10 cellular contexts compared by ENCODE assay signal in the genomic region with DNA sequence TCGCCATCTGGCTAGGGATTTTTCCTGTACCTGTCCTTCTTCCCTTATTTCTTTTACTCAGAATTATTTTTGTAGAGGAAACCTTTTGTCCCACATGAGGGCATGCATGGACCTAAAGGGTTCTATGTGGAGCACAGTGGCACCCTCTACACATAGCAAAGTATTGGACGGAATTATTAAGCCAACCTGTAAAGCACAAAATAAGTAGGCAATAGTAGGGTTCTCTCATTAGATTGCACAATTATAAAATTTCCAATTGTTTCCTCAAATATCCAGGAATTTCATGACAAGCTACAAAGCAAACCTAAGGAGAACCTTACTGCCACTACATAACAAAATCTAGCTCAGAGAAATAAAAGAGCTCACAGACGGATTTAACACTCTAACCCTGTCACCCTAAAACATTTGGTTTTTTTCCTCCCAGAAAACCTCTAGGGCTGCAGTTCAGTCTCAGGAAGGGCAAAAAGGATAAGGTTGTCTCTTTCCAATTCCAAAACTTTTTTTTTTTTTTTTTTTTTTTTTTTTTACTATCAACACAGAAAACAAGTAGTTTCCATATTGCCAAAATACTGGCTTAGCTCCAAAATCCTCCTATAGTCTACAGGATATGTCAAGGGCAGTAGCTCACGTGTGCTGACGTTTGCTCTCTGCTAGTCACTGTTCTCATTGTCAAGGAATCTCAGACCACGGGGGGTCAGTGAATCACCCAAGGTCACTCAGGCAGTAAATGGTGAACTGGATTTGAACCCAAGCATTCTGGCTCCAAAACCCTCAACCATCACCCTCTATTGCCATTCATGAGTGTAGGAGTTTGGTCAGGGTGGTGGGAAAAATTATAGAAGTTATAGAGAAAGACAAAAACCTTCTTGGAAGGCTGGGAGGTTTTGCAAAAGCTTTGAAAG. TPM values are rescaled to one million over a fixed set of nuclear protein-coding genes. Genes with fewer than 3 reads are reported as not detected.
DNase-seq lines count a peak whose midpoint lies in the region; ATAC-seq and TF ChIP-seq lines count a peak whose summit lies in the region.
"Had no signal": no experiment of that assay in that cellular context is flagged by ENCODE, and none has a peak within 500 bp of the region (broad histone marks: within the 10 kb centered on the region; RNA-seq: fewer than 3 reads in every experiment).

No MANE protein-coding gene starts in this region.

- no peaks in the 10 kb centered on the region for H3K27me3 ChIP-seq in foreskin keratinocyte
- H3K27me3 ChIP-seq in suprapubic skin, result no peaks in the 10 kb centered on the region

- H3K4me1 ChIP-seq in foreskin keratinocyte, result peaks cover 4% of the 10 kb centered on the region
- H3K4me1 ChIP-seq in suprapubic skin, result no peaks in the 10 kb centered on the region

- TF ChIP-seq EP300 in suprapubic skin (IDR thresholded peaks at IDR 0.05), result no peak

- intact Hi-C loops in sciatic nerve (cut with DNase I), result no loop called here

- no peak for TF ChIP-seq CTCF in HFF-Myc (IDR thresholded peaks at IDR 0.05; ENCODE audit: low read depth, low read length, missing control alignments)
- TF ChIP-seq CTCF in foreskin keratinocyte (conservative IDR thresholded peaks at IDR 0.05), result no peak
- TF ChIP-seq CTCF in suprapubic skin (IDR thresholded peaks at IDR 0.05), result no peak

- ATAC-seq in SK-N-SH treated with all-trans-retinoic acid at 6 μM for 48 hours (peak; percentile 91), foreskin keratinocyte (peak; percentile 56), sciatic nerve (peak; percentile 49), GM21390 (IDR thresholded peaks at IDR 0.05; ENCODE audit: unreplicated experiment) (no peak)
- ATAC-seq: activated CD8-positive, alpha-beta T cell treated with anti-CD3 and anti-CD28 coated beads, Interleukin-2, amount 10 ng/mL, durations not matched to agents 7 days and 5 days had no signal

- 88% methylated on average over 6 of the region's 6 CpGs for WGBS in suprapubic skin

- TF ChIP-seq POLR2A in suprapubic skin (IDR thresholded peaks at IDR 0.05), result no peak

- DNase-seq in HFF-Myc (ENCODE audit: extremely low read depth, low read depth) (peak; percentile 90), foreskin keratinocyte (peak; percentile 53 to 79), sciatic nerve (ENCODE audit: low spot score) (no peak), suprapubic skin (ENCODE audit: low spot score in 2 of 2) (no peak), hypothalamus (lab: John Stamatoyannopoulos, UW) (no peak), inferior parietal cortex (ENCODE audit: extremely low spot score) (no peak)
- DNase-seq: activated CD8-positive, alpha-beta T cell treated with anti-CD3 and anti-CD28 coated beads, Interleukin-2, amount 10 ng/mL, durations not matched to agents 7 days and 5 days; naive B cell had no signal

- H3K27ac ChIP-seq in foreskin keratinocyte (no peak overlapping the region), suprapubic skin (no peak overlapping the region)

- no peaks in the 10 kb centered on the region for H3K36me3 ChIP-seq in suprapubic skin

- no peaks in the 10 kb centered on the region for H3K9me3 ChIP-seq in suprapubic skin

- H3K4me3 ChIP-seq in HFF-Myc (replicated peaks; ENCODE audit: low read depth, low read length), result no peak overlapping the region
- H3K4me3 ChIP-seq in suprapubic skin, result no peak overlapping the region

TF ChIP-seq in SK-N-SH treated with all-trans-retinoic acid at 6 μM for 48 hours, 23 proteins besides CTCF, POLR2A, EP300 and RAD21:
- peak; percentile 30; the same call in 1 of the 2 replicates for TF ChIP-seq ISL1 (CRISPR knock-in tag; IDR thresholded peaks at IDR 0.05)
- 0 out of 2 replicates have a peak, but pooled peaks have one; percentile 69 for TF ChIP-seq SNAI2 (CRISPR knock-in tag; IDR thresholded peaks at IDR 0.05)
- TF ChIP-seq ZFP3 (CRISPR knock-in tag; IDR thresholded peaks at IDR 0.05), result peak; percentile 85
- TF ChIP-seq, protein P1, sequence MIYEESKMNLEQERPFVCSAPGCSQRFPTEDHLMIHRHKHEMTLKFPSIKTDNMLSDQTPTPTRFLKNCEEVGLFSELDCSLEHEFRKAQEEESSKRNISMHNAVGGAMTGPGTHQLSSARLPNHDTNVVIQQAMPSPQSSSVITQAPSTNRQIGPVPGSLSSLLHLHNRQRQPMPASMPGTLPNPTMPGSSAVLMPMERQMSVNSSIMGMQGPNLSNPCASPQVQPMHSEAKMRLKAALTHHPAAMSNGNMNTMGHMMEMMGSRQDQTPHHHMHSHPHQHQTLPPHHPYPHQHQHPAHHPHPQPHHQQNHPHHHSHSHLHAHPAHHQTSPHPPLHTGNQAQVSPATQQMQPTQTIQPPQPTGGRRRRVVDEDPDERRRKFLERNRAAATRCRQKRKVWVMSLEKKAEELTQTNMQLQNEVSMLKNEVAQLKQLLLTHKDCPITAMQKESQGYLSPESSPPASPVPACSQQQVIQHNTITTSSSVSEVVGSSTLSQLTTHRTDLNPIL (CRISPR knock-in tag; IDR thresholded peaks at IDR 0.05; ENCODE audit: low read depth), result 0 out of 2 replicates have a peak, but pooled peaks have one; percentile 29
- no peak for TF ChIP-seq PPARA (CRISPR knock-in tag; IDR thresholded peaks at IDR 0.05; ENCODE audit: borderline replicate concordance)

RNA-seq across cellular contexts. Expression of a gene that starts 52.3 kb away (rescaled TPM):
- 17.4 and 18.3 TPM in 2 replicates for total RNA-seq in foreskin keratinocyte
- 4.9 and 6.3 TPM in 2 replicates for polyA plus RNA-seq in foreskin keratinocyte
- 10.1 TPM for total RNA-seq in sciatic nerve
- 1 to 10 TPM; 2.3 to 5.8 (median 4.2) TPM for total RNA-seq in suprapubic skin

Comparison
In these comparisons a context has a peak if more than half of its experiments do, and no peak if none do; other contexts are left out.
1. DNase-seq: peak in HFF-Myc (single experiment) and foreskin keratinocyte (2 of 2); none in sciatic nerve (single experiment), suprapubic skin (0 of 2), hypothalamus (0 of 51) and inferior parietal cortex (single experiment).